ENCODE assay signal across 21 cellular contexts in the genomic region with DNA sequence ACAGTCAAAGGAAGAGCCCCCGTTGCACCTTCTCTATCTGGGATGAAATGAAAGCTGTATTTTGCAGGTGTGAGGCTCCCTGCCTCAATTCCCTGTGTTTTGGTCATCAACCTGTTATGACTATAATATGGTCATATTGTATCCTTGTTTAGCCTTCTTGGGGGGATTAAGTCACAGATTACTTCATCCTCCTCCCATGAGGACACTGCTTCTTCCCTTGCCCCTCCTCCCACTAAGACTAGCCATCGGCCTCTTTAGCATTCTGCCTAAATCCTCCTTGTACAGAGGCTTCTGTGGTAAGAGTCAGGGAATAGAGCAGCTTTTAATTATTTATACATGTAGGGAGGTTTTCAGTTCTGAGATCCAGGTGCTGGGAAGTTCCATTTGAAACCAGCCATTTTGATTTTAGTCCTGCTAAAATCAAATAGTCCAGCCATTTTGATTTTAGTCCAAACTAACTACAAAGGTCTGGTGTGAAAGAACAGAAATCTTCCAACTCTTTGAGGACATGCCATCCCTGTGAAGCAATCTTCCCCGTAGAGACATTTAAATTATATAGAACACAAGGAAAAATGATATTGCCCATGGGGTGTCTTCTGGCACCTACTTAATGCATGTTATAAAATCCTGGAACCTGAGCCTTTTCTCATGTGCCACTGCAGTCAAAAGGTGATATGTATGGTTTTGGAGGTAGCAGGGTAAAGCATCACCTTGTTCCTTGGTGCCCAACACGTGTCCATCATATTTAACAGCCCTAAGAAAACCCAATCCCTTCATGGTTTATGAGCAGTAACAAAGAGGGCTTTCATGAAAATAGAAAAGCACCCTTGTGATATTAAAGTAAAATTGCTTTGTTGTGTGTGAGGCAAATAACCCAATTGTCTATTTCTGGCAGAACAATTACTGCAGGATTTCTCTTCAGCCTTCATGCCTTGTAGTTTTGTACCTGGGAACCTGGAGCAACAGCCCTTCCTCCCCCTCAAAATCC. TPM values are rescaled to one million over a fixed set of nuclear protein-coding genes. Genes with fewer than 3 reads are reported as not detected.
"Had no signal": no experiment of that assay in that cellular context is flagged by ENCODE, and none has a peak within 500 bp of the region (broad histone marks: within the 10 kb centered on the region; RNA-seq: fewer than 3 reads in every experiment).

No MANE protein-coding gene starts in this region.

- H3K27ac ChIP-seq: adrenal gland, coronary artery, esophagus squamous epithelium had no signal

- H3K4me1 ChIP-seq: adrenal gland, esophagus squamous epithelium had no signal

- DNase-seq: activated CD4-positive, alpha-beta T cell treated with anti-CD3 and anti-CD28 coated beads, Interleukin-2, amount 10 ng/mL, durations not matched to agents 24 days and 14 days; activated CD4-positive, CD25-positive, alpha-beta regulatory T cell; activated CD8-positive, alpha-beta memory T cell treated with anti-CD3 and anti-CD28 coated beads for 24 hours; activated naive CD4-positive, alpha-beta T cell treated with anti-CD3 and anti-CD28 coated beads for 36 hours; adrenal gland; central memory CD4-positive, alpha-beta T cell; effector CD4-positive, alpha-beta T cell; esophagus squamous epithelium; hippocampal formation; mesendoderm; stimulated activated CD4-positive, alpha-beta T cell treated with anti-CD3 and anti-CD28 coated beads, Interleukin-1b, Interleukin-23, amount 100 ng/mL, for 48 hours; stimulated activated naive CD8-positive, alpha-beta T cell treated with anti-CD3 and anti-CD28 coated beads, Interleukin-15, amount 100 ng/mL, for 72 hours; SW 1271 had no signal

- H3K9me3 Mint-ChIP-seq: activated CD4-positive, alpha-beta T cell treated with anti-CD3 and anti-CD28 coated beads, Interleukin-2, amount 10 ng/mL, durations not matched to agents 24 days and 14 days; activated naive CD4-positive, alpha-beta T cell treated with anti-CD3 and anti-CD28 coated beads for 36 hours; activated T-helper 2 cell treated with anti-CD3 and anti-CD28 coated beads, Interferon-gamma antibody, Interleukin-2, Interleukin-4, amounts not matched to agents 10 μg/mL and 5 μg/mL and 100 μg/mL, durations not matched to agents 14 hours and 24 hours and 36 hours; nephron; stimulated activated naive CD8-positive, alpha-beta T cell treated with anti-CD3 and anti-CD28 coated beads, Interleukin-15, amount 100 ng/mL, for 72 hours had no signal

- H3K27me3 Mint-ChIP-seq: activated CD4-positive, alpha-beta T cell treated with anti-CD3 and anti-CD28 coated beads, Interleukin-2, amount 10 ng/mL, durations not matched to agents 24 days and 14 days; stimulated activated naive CD8-positive, alpha-beta T cell treated with anti-CD3 and anti-CD28 coated beads, Interleukin-15, amount 100 ng/mL, for 72 hours had no signal

- H3K4me3 ChIP-seq: adrenal gland, coronary artery, esophagus squamous epithelium had no signal

- ATAC-seq: stimulated activated naive CD8-positive, alpha-beta T cell treated with anti-CD3 and anti-CD28 coated beads, Interleukin-15, amount 100 ng/mL, for 72 hours had no signal

- H3K4me1 Mint-ChIP-seq: activated CD4-positive, alpha-beta T cell treated with anti-CD3 and anti-CD28 coated beads, Interleukin-2, amount 10 ng/mL, durations not matched to agents 24 days and 14 days; nephron; stimulated activated naive CD8-positive, alpha-beta T cell treated with anti-CD3 and anti-CD28 coated beads, Interleukin-15, amount 100 ng/mL, for 72 hours had no signal

- H3K4me3 Mint-ChIP-seq: activated CD4-positive, alpha-beta T cell treated with anti-CD3 and anti-CD28 coated beads, Interleukin-2, amount 10 ng/mL, durations not matched to agents 24 days and 14 days; activated naive CD4-positive, alpha-beta T cell treated with anti-CD3 and anti-CD28 coated beads for 36 hours; nephron; stimulated activated naive CD8-positive, alpha-beta T cell treated with anti-CD3 and anti-CD28 coated beads, Interleukin-15, amount 100 ng/mL, for 72 hours had no signal

- H3K27me3 ChIP-seq: adrenal gland, esophagus squamous epithelium had no signal

- H3K9me3 ChIP-seq: adrenal gland, esophagus squamous epithelium had no signal

- H3K27ac Mint-ChIP-seq: activated CD4-positive, alpha-beta T cell treated with anti-CD3 and anti-CD28 coated beads, Interleukin-2, amount 10 ng/mL, durations not matched to agents 24 days and 14 days; activated T-helper 2 cell treated with anti-CD3 and anti-CD28 coated beads, Interferon-gamma antibody, Interleukin-2, Interleukin-4, amounts not matched to agents 10 μg/mL and 5 μg/mL and 100 μg/mL, durations not matched to agents 14 hours and 24 hours and 36 hours; nephron had no signal

RNA-seq across cellular contexts. Expression of a gene that starts 26.2 kb away (rescaled TPM):
- total RNA-seq: activated CD4-positive, alpha-beta T cell treated with anti-CD3 and anti-CD28 coated beads, Interleukin-2, amount 10 ng/mL, durations not matched to agents 24 days and 14 days; activated naive CD4-positive, alpha-beta T cell treated with anti-CD3 and anti-CD28 coated beads for 36 hours; activated T-helper 2 cell treated with anti-CD3 and anti-CD28 coated beads, Interferon-gamma antibody, Interleukin-2, Interleukin-4, amounts not matched to agents 10 μg/mL and 5 μg/mL and 100 μg/mL, durations not matched to agents 14 hours and 24 hours and 36 hours; fibroblast of villous mesenchyme; liver; osteoblast; pulmonary artery endothelial cell; T-helper 2 cell treated with Interferon-gamma antibody and Interleukin-4, amounts not matched to agents 100 ng/mL and 5 ng/mL, for 36 hours had no signal
